Comparison of ENCODE assay signal across 1 cellular context in the genomic region with DNA sequence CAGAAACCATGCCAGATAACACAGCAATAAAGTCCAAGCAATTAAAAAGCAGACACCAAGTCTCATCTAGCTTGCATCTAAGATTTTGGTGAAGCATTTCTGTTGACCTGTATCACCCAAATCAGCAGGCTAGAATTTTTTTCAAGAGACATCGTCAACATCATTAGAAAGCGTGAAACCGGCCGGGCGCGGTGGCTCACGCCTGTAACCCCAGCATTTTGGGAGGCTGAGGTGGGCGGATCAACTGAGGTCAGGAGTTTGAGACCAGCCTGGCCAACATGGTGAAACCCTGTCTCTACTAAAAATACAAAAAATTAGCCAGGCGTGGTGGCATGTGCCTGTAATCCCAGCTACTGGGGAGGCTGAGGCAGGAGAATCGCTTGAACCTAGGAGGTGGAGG. TPM values are rescaled to one million over a fixed set of nuclear protein-coding genes. Genes with fewer than 3 reads are reported as not detected.
"Had no signal": no experiment of that assay in that cellular context is flagged by ENCODE, and none has a peak within 500 bp of the region (broad histone marks: within the 10 kb centered on the region; RNA-seq: fewer than 3 reads in every experiment).

No MANE protein-coding gene starts in this region.

RNA-seq across cellular contexts. Expression of a gene that starts 2.4 kb away (rescaled TPM):
- total RNA-seq: OCI-LY7 had no signal
